Comparison of ENCODE assay signal across 22 cellular contexts in the genomic region with DNA sequence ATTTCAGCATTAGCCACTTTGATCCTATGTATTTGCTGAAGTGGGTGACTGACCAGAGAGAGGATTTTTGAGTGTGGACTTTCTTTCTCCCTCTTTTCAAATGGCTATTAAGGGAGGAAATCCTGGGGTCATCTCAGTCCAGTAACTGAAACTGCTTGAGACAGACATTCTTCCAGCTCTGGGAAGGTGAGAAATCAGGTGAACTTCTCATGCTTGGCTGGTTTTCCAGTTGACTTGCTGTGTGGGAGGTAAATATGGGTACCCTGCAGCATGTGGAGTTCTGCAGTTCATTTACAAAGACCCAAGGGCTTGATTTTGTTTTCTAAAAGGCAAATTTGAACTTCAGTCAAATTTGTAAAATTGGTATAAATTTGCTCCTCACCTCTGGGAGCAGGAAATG.
"Had no signal": no experiment of that assay in that cellular context is flagged by ENCODE, and none has a peak within 500 bp of the region (broad histone marks: within the 10 kb centered on the region; RNA-seq: fewer than 3 reads in every experiment).

No MANE protein-coding gene starts in this region.

- H3K4me3 Mint-ChIP-seq: activated B cell treated with CpG ODN at 0.5 μM for 24 hours; activated CD4-positive, alpha-beta memory T cell treated with anti-CD3 and anti-CD28 coated beads for 36 hours; activated T-helper 1 cell treated with anti-CD3 and anti-CD28 coated beads, Interleukin-12 subunit alpha, Interleukin-12 subunit beta, Interleukin-2, Interleukin-4 antibody, amounts not matched to agents 30 ng/mL and 10 ng/mL and 1 ng/mL, durations not matched to agents 14 hours and 24 hours and 36 hours; memory B cell; naive thymus-derived CD4-positive, alpha-beta T cell; T-helper 2 cell treated with Interferon-gamma antibody and Interleukin-4, amounts not matched to agents 5 μg/mL and 100 μg/mL, for 36 hours; type B pancreatic cell had no signal

- H3K9me3 Mint-ChIP-seq: activated CD4-positive, alpha-beta memory T cell treated with anti-CD3 and anti-CD28 coated beads for 36 hours; T-helper 2 cell treated with Interferon-gamma antibody and Interleukin-4, amounts not matched to agents 5 μg/mL and 100 μg/mL, for 36 hours had no signal

- H3K27ac Mint-ChIP-seq: activated B cell treated with CpG ODN at 0.5 μM for 24 hours; activated CD4-positive, alpha-beta memory T cell treated with anti-CD3 and anti-CD28 coated beads for 36 hours; activated naive CD4-positive, alpha-beta T cell treated with anti-CD3 and anti-CD28 coated beads, Interleukin-2, amount 50 U/mL, for 72 hours; activated T-helper 1 cell treated with anti-CD3 and anti-CD28 coated beads, Interleukin-12 subunit alpha, Interleukin-12 subunit beta, Interleukin-2, Interleukin-4 antibody, amounts not matched to agents 30 ng/mL and 10 ng/mL and 1 ng/mL, durations not matched to agents 14 hours and 24 hours and 36 hours; memory B cell; naive thymus-derived CD4-positive, alpha-beta T cell; T-helper 2 cell treated with Interferon-gamma antibody and Interleukin-4, amounts not matched to agents 5 μg/mL and 100 μg/mL, for 36 hours; type B pancreatic cell had no signal

- H3K4me3 ChIP-seq: mucosa of descending colon had no signal

- ATAC-seq: activated naive CD4-positive, alpha-beta T cell treated with anti-CD3 and anti-CD28 coated beads, Interleukin-2, amount 50 U/mL, for 72 hours; esophagus mucosa; left ventricle myocardium superior; mucosa of descending colon; naive thymus-derived CD4-positive, alpha-beta T cell had no signal

- H3K4me1 Mint-ChIP-seq: memory B cell had no signal

- DNase-seq: activated B cell treated with CpG ODN at 0.5 μM for 24 hours; activated CD4-positive, alpha-beta memory T cell treated with anti-CD3 and anti-CD28 coated beads for 36 hours; activated CD4-positive, alpha-beta T cell treated with anti-CD3 and anti-CD28 coated beads for 4 hours; activated gamma-delta T cell treated with Interleukin-2 at 50 U/mL for 16 hours; activated T-cell treated with anti-CD3 and anti-CD28 coated beads for 4 hours; effector CD4-positive, alpha-beta T cell; islet precursor cell; left ventricle myocardium superior; mucosa of descending colon; naive thymus-derived CD4-positive, alpha-beta T cell; nucleus accumbens; stimulated activated CD4-positive, alpha-beta T cell treated with anti-CD3 and anti-CD28 coated beads, Interleukin-12 subunit alpha, Interleukin-12 subunit beta, amount 100 ng/mL, for 4 hours; stimulated activated CD4-positive, alpha-beta T cell treated with anti-CD3 and anti-CD28 coated beads, Interleukin-1b, Interleukin-23, amount 100 ng/mL, for 48 hours; stimulated activated CD8-positive, alpha-beta memory T cell treated with anti-CD3 and anti-CD28 coated beads, Interleukin-4, amount 100 ng/mL, for 48 hours; stimulated activated naive CD4-positive, alpha-beta T cell treated with Interleukin-2 at 50 U/mL for 16 hours; substantia nigra had no signal

- H3K27me3 Mint-ChIP-seq: activated B cell treated with CpG ODN at 0.5 μM for 24 hours; activated CD4-positive, alpha-beta memory T cell treated with anti-CD3 and anti-CD28 coated beads for 36 hours; memory B cell; naive thymus-derived CD4-positive, alpha-beta T cell; type B pancreatic cell had no signal

- H3K36me3 Mint-ChIP-seq: activated CD4-positive, alpha-beta memory T cell treated with anti-CD3 and anti-CD28 coated beads for 36 hours; activated naive CD4-positive, alpha-beta T cell treated with anti-CD3 and anti-CD28 coated beads, Interleukin-2, amount 50 U/mL, for 72 hours; memory B cell; type B pancreatic cell had no signal
